Comparison of ENCODE assay signal across 8 cellular contexts in the genomic region with DNA sequence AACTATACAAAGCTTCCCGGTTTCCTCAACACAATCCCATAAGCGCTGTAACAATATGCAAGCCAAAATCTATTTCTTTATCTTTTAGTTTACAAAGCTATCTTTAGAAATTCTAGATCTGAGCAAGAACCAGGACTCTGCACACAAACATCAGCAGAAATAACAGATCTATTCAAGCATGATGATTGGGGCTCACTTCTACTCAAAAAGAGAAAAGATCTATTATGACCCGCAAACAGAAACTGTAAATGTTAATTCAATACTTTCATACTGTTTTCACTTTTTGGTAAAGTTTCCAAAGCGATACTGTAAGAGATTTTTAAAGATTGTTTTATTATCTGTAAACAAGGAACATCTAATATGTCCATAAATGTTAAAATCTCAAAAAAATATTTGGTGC.
DNase-seq lines count a peak whose midpoint lies in the region; ATAC-seq and TF ChIP-seq lines count a peak whose summit lies in the region.

No MANE protein-coding gene starts in this region.

- H3K9me3 ChIP-seq in endodermal cell (ENCODE audit: control insufficient read depth, low read length) (no peaks in the 10 kb centered on the region), psoas muscle (no peaks in the 10 kb centered on the region)

- ATAC-seq in psoas muscle, result no peak

- H3K4me1 Mint-ChIP-seq in endodermal cell, result peaks cover 18% of the 10 kb centered on the region

- H3K36me3 Mint-ChIP-seq in endodermal cell (ENCODE audit: low read depth), result no peaks in the 10 kb centered on the region

- H3K36me3 ChIP-seq in endodermal cell (ENCODE audit: control insufficient read depth, insufficient read depth, low read length) (no peaks in the 10 kb centered on the region), psoas muscle (ENCODE audit: insufficient read depth in 1 of 2, low read depth in 1 of 2) (no peaks in the 10 kb centered on the region)

- in situ Hi-C loops in GM13976 (cut with MboI; ENCODE audit: low sequenced_read_pairs, unreplicated experiment), result no loop called here

- H3K27me3 Mint-ChIP-seq in endodermal cell (ENCODE audit: insufficient read depth), result peaks cover 1% of the 10 kb centered on the region

- WGBS in endodermal cell (ENCODE audit: insufficient coverage in 1 of 2, insufficient read length in 1 of 2), 2 experiments, result 83 to 96% methylated on average over 2 to 3 of the region's 4 CpGs
- WGBS in psoas muscle, 3 donors, result 42 to 66% (median 52%) methylated on average over 4 of the region's 4 CpGs

- intact Hi-C loops in psoas muscle (cut with DNase I), result loop anchor here (5.0 kb wide), 4 partner anchors 49 to 451 kb away; no protein-coding TSS in a partner anchor

- H3K27me3 ChIP-seq in endodermal cell (ENCODE audit: control insufficient read depth, insufficient read depth, low read length, poor library complexity, severe bottlenecking) (peaks cover 5% of the 10 kb centered on the region), psoas muscle (ENCODE audit: insufficient read depth in 3 of 3, low read length in 2 of 3) (no peaks in the 10 kb centered on the region)

- DNase-seq in GM13976 (ENCODE audit: low spot score) (peak; percentile 25), NAMALWA (ENCODE audit: low spot score) (peak; percentile 25), endodermal cell (no peak), psoas muscle (no peak), NCI-H510A (lab: John Stamatoyannopoulos, UW) (no peak), NCI-H345 treated with DMSO at 0.1 percent for 48 hours (lab: John Stamatoyannopoulos, UW; ENCODE audit: unreplicated experiment) (no peak), kidney tubule cell (ENCODE audit: low spot score) (no peak)
- no peak for DNase-seq in stimulated activated CD4-positive, alpha-beta T cell treated with anti-CD3 and anti-CD28 coated beads, Interleukin-1b, Interleukin-23, amount 100 ng/mL, for 48 hours

- no peaks in the 10 kb centered on the region for H3K9me3 Mint-ChIP-seq in endodermal cell

- no peak overlapping the region for H3K27ac ChIP-seq in endodermal cell (ENCODE audit: low read depth, low read length)
- peak overlapping the region; percentile 97 for H3K27ac ChIP-seq in psoas muscle

- H3K4me3 Mint-ChIP-seq in endodermal cell, result peak overlapping the region; percentile 79

- no peak overlapping the region for H3K27ac Mint-ChIP-seq in endodermal cell

- H3K4me1 ChIP-seq in endodermal cell (ENCODE audit: control insufficient read depth, insufficient read depth, low read length) (no peaks in the 10 kb centered on the region), psoas muscle (peaks cover 59% of the 10 kb centered on the region)

- H3K9ac ChIP-seq in endodermal cell (ENCODE audit: extremely low read depth, low read length, poor library complexity, severe bottlenecking), result no peak overlapping the region

- H3K4me3 ChIP-seq in endodermal cell (ENCODE audit: low read length), result peak overlapping the region; percentile 86
- peak overlapping the region; percentile 71 for H3K4me3 ChIP-seq in psoas muscle

- TF ChIP-seq CTCF in GM13976 (IDR thresholded peaks at IDR 0.05; ENCODE audit: borderline replicate concordance, control extremely low read depth, extremely low read depth, insufficient read depth, missing control alignments), result no peak
- TF ChIP-seq CTCF in endodermal cell (conservative IDR thresholded peaks at IDR 0.05), result no peak
- TF ChIP-seq CTCF in psoas muscle (IDR thresholded peaks at IDR 0.05), result no peak

Comparison
In these comparisons a context has a peak if more than half of its experiments do, and no peak if none do; other contexts are left out.
1. DNase-seq: peak in GM13976 (single experiment) and NAMALWA (single experiment); none in endodermal cell (single experiment), psoas muscle (0 of 2), NCI-H510A (single experiment), NCI-H345 treated with DMSO at 0.1 percent for 48 hours (single experiment), kidney tubule cell (single experiment) and stimulated activated CD4-positive, alpha-beta T cell treated with anti-CD3 and anti-CD28 coated beads, Interleukin-1b, Interleukin-23, amount 100 ng/mL, for 48 hours (single experiment).